Comparison of ENCODE assay signal across 21 cellular contexts in the genomic region with DNA sequence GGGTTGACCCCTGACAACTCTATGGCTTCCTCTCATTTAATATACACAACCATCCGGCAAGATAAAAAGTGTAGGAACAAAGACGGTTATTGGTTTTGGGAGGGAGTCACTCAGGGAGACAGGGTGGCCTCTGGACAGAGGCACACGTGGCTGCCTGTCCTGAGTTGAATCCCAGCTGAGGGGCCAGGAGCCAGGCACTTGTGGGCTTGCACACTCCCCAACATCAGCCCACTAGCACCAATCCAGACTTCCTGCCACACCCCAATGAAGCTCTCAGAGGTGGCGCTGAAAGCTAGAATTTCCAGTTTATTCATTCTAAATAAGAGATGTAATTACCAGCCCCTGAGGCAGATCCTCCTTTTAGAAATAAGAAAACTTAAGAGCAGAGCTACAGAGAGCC. TPM values are rescaled to one million over a fixed set of nuclear protein-coding genes. Genes with fewer than 3 reads are reported as not detected.
"Had no signal": no experiment of that assay in that cellular context is flagged by ENCODE, and none has a peak within 500 bp of the region (broad histone marks: within the 10 kb centered on the region; RNA-seq: fewer than 3 reads in every experiment).

No MANE protein-coding gene starts in this region.

- H3K9me3 Mint-ChIP-seq: activated naive CD4-positive, alpha-beta T cell treated with anti-CD3 and anti-CD28 coated beads, Interleukin-2, amount 50 U/mL, for 72 hours; activated T-helper 1 cell treated with anti-CD3 and anti-CD28 coated beads, Interleukin-12 subunit alpha, Interleukin-12 subunit beta, Interleukin-2, Interleukin-4 antibody, amounts not matched to agents 30 ng/mL and 10 ng/mL and 1 ng/mL, durations not matched to agents 14 hours and 24 hours and 36 hours; dendritic cell treated with granulocyte-macrophage colony-stimulating factor and Interleukin-4, amounts not matched to agents 40 ng/mL and 50 ng/mL, for 4 days had no signal

- H3K36me3 ChIP-seq: brain microvascular endothelial cell had no signal

- ATAC-seq: activated CD8-positive, alpha-beta T cell treated with anti-CD3 and anti-CD28 coated beads, Interleukin-2, amount 10 ng/mL, durations not matched to agents 7 days and 5 days; activated naive CD4-positive, alpha-beta T cell treated with anti-CD3 and anti-CD28 coated beads, Interleukin-2, amount 50 U/mL, for 72 hours; foreskin keratinocyte; left lobe of liver; sciatic nerve; T-helper 17 cell had no signal

- H3K27ac ChIP-seq: brain microvascular endothelial cell, foreskin keratinocyte, WERI-Rb-1 had no signal

- H3K4me3 ChIP-seq: smooth muscle cell had no signal

- H3K36me3 Mint-ChIP-seq: activated naive CD4-positive, alpha-beta T cell treated with anti-CD3 and anti-CD28 coated beads, Interleukin-2, amount 50 U/mL, for 72 hours had no signal

- H3K27me3 Mint-ChIP-seq: dendritic cell treated with granulocyte-macrophage colony-stimulating factor and Interleukin-4, amounts not matched to agents 40 ng/mL and 50 ng/mL, for 4 days had no signal

- H3K4me1 ChIP-seq: foreskin keratinocyte had no signal

- DNase-seq: activated CD4-positive, alpha-beta T cell treated with anti-CD3 and anti-CD28 coated beads for 1 hour; activated CD4-positive, alpha-beta T cell treated with anti-CD3 and anti-CD28 coated beads, Interleukin-2, amount 50 U/mL, for 1 hour; activated CD8-positive, alpha-beta T cell treated with anti-CD3 and anti-CD28 coated beads, Interleukin-2, amount 10 ng/mL, durations not matched to agents 7 days and 5 days; aorta; brain microvascular endothelial cell; caudate nucleus; effector CD4-positive, alpha-beta T cell; foreskin keratinocyte; midbrain; nucleus accumbens; stimulated activated CD4-positive, alpha-beta T cell treated with anti-CD3 and anti-CD28 coated beads, Interleukin-15, amount 100 ng/mL, for 24 hours; stimulated activated naive CD4-positive, alpha-beta T cell treated with Interleukin-2 at 50 U/mL for 16 hours; SW 1271; T-helper 17 cell; WERI-Rb-1 had no signal

- H3K4me3 Mint-ChIP-seq: activated CD8-positive, alpha-beta T cell treated with anti-CD3 and anti-CD28 coated beads, Interleukin-2, amount 10 ng/mL, durations not matched to agents 7 days and 5 days; activated T-helper 1 cell treated with anti-CD3 and anti-CD28 coated beads, Interleukin-12 subunit alpha, Interleukin-12 subunit beta, Interleukin-2, Interleukin-4 antibody, amounts not matched to agents 30 ng/mL and 10 ng/mL and 1 ng/mL, durations not matched to agents 14 hours and 24 hours and 36 hours; dendritic cell treated with granulocyte-macrophage colony-stimulating factor and Interleukin-4, amounts not matched to agents 40 ng/mL and 50 ng/mL, for 4 days; T-helper 17 cell had no signal

- H3K27me3 ChIP-seq: brain microvascular endothelial cell had no signal

- H3K27ac Mint-ChIP-seq: activated CD8-positive, alpha-beta T cell treated with anti-CD3 and anti-CD28 coated beads, Interleukin-2, amount 10 ng/mL, durations not matched to agents 7 days and 5 days; activated naive CD4-positive, alpha-beta T cell treated with anti-CD3 and anti-CD28 coated beads, Interleukin-2, amount 50 U/mL, for 72 hours; activated T-helper 1 cell treated with anti-CD3 and anti-CD28 coated beads, Interleukin-12 subunit alpha, Interleukin-12 subunit beta, Interleukin-2, Interleukin-4 antibody, amounts not matched to agents 30 ng/mL and 10 ng/mL and 1 ng/mL, durations not matched to agents 14 hours and 24 hours and 36 hours; dendritic cell treated with granulocyte-macrophage colony-stimulating factor and Interleukin-4, amounts not matched to agents 40 ng/mL and 50 ng/mL, for 4 days; T-helper 17 cell had no signal

RNA-seq across cellular contexts. Expression of a gene that starts 16.4 kb away (rescaled TPM):
- total RNA-seq: activated CD8-positive, alpha-beta T cell treated with anti-CD3 and anti-CD28 coated beads, Interleukin-2, amount 10 ng/mL, durations not matched to agents 7 days and 5 days; activated naive CD4-positive, alpha-beta T cell treated with anti-CD3 and anti-CD28 coated beads, Interleukin-2, amount 50 U/mL, for 72 hours; activated T-helper 1 cell treated with anti-CD3 and anti-CD28 coated beads, Interleukin-12 subunit alpha, Interleukin-12 subunit beta, Interleukin-2, Interleukin-4 antibody, amounts not matched to agents 30 ng/mL and 10 ng/mL and 1 ng/mL, durations not matched to agents 14 hours and 24 hours and 36 hours; foreskin keratinocyte; T-helper 17 cell had no signal
